In genomic region chr17:66863820-66864219, GRCh38 we compare ENCODE assay signal across 10 cellular contexts. TPM values are rescaled to one million over a fixed set of nuclear protein-coding genes. Genes with fewer than 3 reads are reported as not detected.
"Had no signal": no experiment of that assay in that cellular context is flagged by ENCODE, and none has a peak within 500 bp of the region (broad histone marks: within the 10 kb centered on the region; RNA-seq: fewer than 3 reads in every experiment).

No MANE protein-coding gene starts in this region.

- ATAC-seq: HepG2, K562 had no signal

- H3K27ac ChIP-seq: HL-60, KMS-11 had no signal

- H3K36me3 Mint-ChIP-seq: IgD-negative memory B cell had no signal

- FAIRE-seq: HepG2, K562 had no signal

- H3K4me3 ChIP-seq: K562 had no signal

- H3K27ac Mint-ChIP-seq: IgD-negative memory B cell had no signal

- H3K4me3 Mint-ChIP-seq: IgD-negative memory B cell had no signal

- DNase-seq: IMR-90, KBM-7, KG1 had no signal

RNA-seq across cellular contexts. Expression of gene CACNG5, which starts 28.9 kb away (rescaled TPM):
- total RNA-seq: HepG2, HT-29, HT1080, IMR-90, K562 had no signal
